ENCODE assay signal across 31 cellular contexts in the genomic region with DNA sequence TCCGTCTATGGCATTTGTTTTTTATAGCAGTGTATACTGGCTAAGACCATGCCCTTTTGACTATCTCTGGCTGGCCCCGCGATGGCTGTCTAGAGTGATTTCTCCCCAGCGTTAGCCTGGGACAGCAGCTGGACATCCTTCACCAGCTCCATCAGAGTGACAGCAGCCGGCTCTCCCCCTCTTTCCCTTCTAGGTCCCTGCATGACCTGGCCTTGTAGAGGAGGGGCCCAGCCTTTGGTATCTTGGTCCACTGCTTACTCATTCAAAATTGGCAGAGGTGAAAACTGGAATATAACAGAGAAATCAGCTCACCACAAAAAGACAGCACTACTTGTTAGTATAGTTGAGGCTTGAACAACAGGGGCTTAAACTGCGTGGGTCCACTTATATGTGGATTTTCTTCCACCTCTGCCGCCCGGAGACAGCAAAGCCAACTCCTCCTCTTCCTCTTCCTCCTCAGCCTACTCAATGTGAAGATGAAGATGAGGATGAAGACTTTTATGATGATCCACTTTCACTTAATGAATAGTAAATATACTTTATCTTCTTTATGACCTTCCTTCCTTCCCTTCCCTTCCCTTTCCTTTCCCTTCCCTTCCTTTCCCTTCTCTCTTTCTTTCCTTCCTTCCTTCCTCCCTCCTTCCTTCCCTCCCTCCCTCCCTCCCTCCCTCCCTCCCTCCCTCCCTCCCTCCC. TPM values are rescaled to one million over a fixed set of nuclear protein-coding genes. Genes with fewer than 3 reads are reported as not detected.
DNase-seq lines count a peak whose midpoint lies in the region; ATAC-seq and TF ChIP-seq lines count a peak whose summit lies in the region.
"Had no signal": no experiment of that assay in that cellular context is flagged by ENCODE, and none has a peak within 500 bp of the region (broad histone marks: within the 10 kb centered on the region; RNA-seq: fewer than 3 reads in every experiment).

No MANE protein-coding gene starts in this region.

- intact Hi-C loops in adrenal gland (cut with DNase I) = no loop called here

- no peak overlapping the region for H3K18ac ChIP-seq in mesendoderm (ENCODE audit: low read length)

- DNase-seq in A172 (ENCODE audit: low spot score) (peak; percentile 43), M059J (ENCODE audit: low read depth) (peak; percentile 26), adrenal gland (peak; percentile 35 to 86 (median 77)), fibroblast of pulmonary artery (ENCODE audit: low read depth) (peak; percentile 36), dedifferentiated amniotic fluid mesenchymal stem cell (ENCODE audit: extremely low spot score) (no peak), NCI-H510A (lab: John Stamatoyannopoulos, UW) (no peak), mesendoderm (no peak), GM23338 (ENCODE audit: low spot score) (no peak)
- DNase-seq: 8988T; activated CD4-positive, alpha-beta T cell treated with anti-CD3 and anti-CD28 coated beads, Interleukin-2, amount 50 U/mL, for 1 hour; activated CD4-positive, CD25-positive, alpha-beta regulatory T cell; activated effector memory CD4-positive, alpha-beta T cell treated with anti-CD3 and anti-CD28 coated beads, Interleukin-2, amount 50 U/mL, for 16 hours; activated naive CD8-positive, alpha-beta T cell treated with anti-CD3 and anti-CD28 coated beads, Interleukin-2, amount 10 ng/mL, durations not matched to agents 7 days and 5 days; activated T-cell treated with anti-CD3 and anti-CD28 coated beads, Interleukin-2, amount 50 U/mL, for 1 hour; AML-193; CD4-positive, CD25-positive, alpha-beta regulatory T cell; cerebellar nuclear complex; DMS79 treated with DMSO at 0.1 percent for 48 hours; GOT3; hippocampal formation; left colon; NCI-H1436; NCI-H446 treated with DMSO at 0.1 percent for 48 hours; spleen; stimulated activated CD4-positive, alpha-beta T cell treated with anti-CD3 and anti-CD28 coated beads, Interleukin-2, amount 100 ng/mL, for 24 hours; uterus had no signal

- no peaks in the 10 kb centered on the region for H3F3A ChIP-seq in GM23338 (replicated peaks; ENCODE audit: low read depth)

- 24 to 40% (median 35%) methylated on average over 8 of the region's 8 CpGs for WGBS in adrenal gland, 4 donors
- no CpG with 5 or more reads among the region's 8 CpGs for WGBS in mesendoderm (ENCODE audit: extremely low coverage, insufficient coverage, low lambda C conversion rate)

- H3K9me2 ChIP-seq in GM23338 (ENCODE audit: insufficient read depth) = no peaks in the 10 kb centered on the region

- no peaks in the 10 kb centered on the region for H3K27me3 ChIP-seq in adrenal gland
- H3K27me3 ChIP-seq in mesendoderm (ENCODE audit: insufficient read depth, low read length, poor library complexity) = no peaks in the 10 kb centered on the region
- H3K27me3 ChIP-seq in GM23338 (ENCODE audit: insufficient read depth) = no peaks in the 10 kb centered on the region
- H3K27me3 ChIP-seq: right atrium auricular region, uterus had no signal

- no peak for TF ChIP-seq POLR2A in adrenal gland (IDR thresholded peaks at IDR 0.05)

- H3K27ac ChIP-seq in adrenal gland (peak overlapping the region in 1 of 5 donors; percentile 47), mesendoderm (ENCODE audit: low read depth, low read length) (no peak overlapping the region), GM23338 (ENCODE audit: low read depth) (no peak overlapping the region)
- H3K27ac ChIP-seq: right atrium auricular region, spleen, thoracic aorta, uterus had no signal

- no peaks in the 10 kb centered on the region for H3K36me3 ChIP-seq in adrenal gland (replicated peaks in 1 of 2)
- no peaks in the 10 kb centered on the region for H3K36me3 ChIP-seq in mesendoderm (ENCODE audit: control insufficient read depth, insufficient read depth, low read length)
- H3K36me3 ChIP-seq in GM23338 (ENCODE audit: insufficient read depth) = no peaks in the 10 kb centered on the region
- H3K36me3 ChIP-seq: right atrium auricular region, spleen, thoracic aorta, uterus had no signal

- no peaks in the 10 kb centered on the region for H3K4me1 Mint-ChIP-seq in GM23338
- H3K4me1 Mint-ChIP-seq: activated naive CD8-positive, alpha-beta T cell treated with anti-CD3 and anti-CD28 coated beads, Interleukin-2, amount 10 ng/mL, durations not matched to agents 7 days and 5 days; CD4-positive, CD25-positive, alpha-beta regulatory T cell; memory B cell; neural crest cell had no signal

- no peaks in the 10 kb centered on the region for H3K9me3 ChIP-seq in adrenal gland (replicated peaks in 1 of 3)
- H3K9me3 ChIP-seq: right atrium auricular region, spleen, thoracic aorta, uterus had no signal

- H3K9me3 Mint-ChIP-seq in GM23338 = no peaks in the 10 kb centered on the region
- H3K9me3 Mint-ChIP-seq: activated naive CD8-positive, alpha-beta T cell treated with anti-CD3 and anti-CD28 coated beads, Interleukin-2, amount 10 ng/mL, durations not matched to agents 7 days and 5 days; neural crest cell; stimulated activated naive CD8-positive, alpha-beta T cell treated with anti-CD3 and anti-CD28 coated beads, Interleukin-15, Interleukin-2, amounts not matched to agents 100 ng/mL and 50 ng/mL, for 24 hours had no signal

- H3K79me1 ChIP-seq in mesendoderm (ENCODE audit: low read length) = no peaks in the 10 kb centered on the region

- H3K4me2 ChIP-seq in mesendoderm (ENCODE audit: low read length) (no peak overlapping the region), GM23338 (no peak overlapping the region)

- no peak for ATAC-seq in GM23338
- ATAC-seq: left colon had no signal

- H2BK120ac ChIP-seq in mesendoderm (ENCODE audit: low read depth, low read length) = no peak overlapping the region

- TF ChIP-seq CTCF in adrenal gland (IDR thresholded peaks at IDR 0.05) (no peak), fibroblast of pulmonary artery (IDR thresholded peaks at IDR 0.05; ENCODE audit: low read length, missing control alignments) (no peak), GM23338 (conservative IDR thresholded peaks at IDR 0.05; ENCODE audit: low read depth in 2 of 2) (no peak)

- H3K4me1 ChIP-seq in adrenal gland (replicated peaks in 1 of 2) (no peaks in the 10 kb centered on the region), mesendoderm (ENCODE audit: control insufficient read depth, low read depth, low read length) (no peaks in the 10 kb centered on the region), GM23338 (ENCODE audit: insufficient read depth) (no peaks in the 10 kb centered on the region)
- H3K4me1 ChIP-seq: right atrium auricular region, spleen, uterus had no signal

- H4K20me1 ChIP-seq in GM23338 (replicated peaks; ENCODE audit: insufficient read depth) = no peaks in the 10 kb centered on the region; the same call in 1 of the 2 replicates

- no peak overlapping the region for H3K56ac ChIP-seq in mesendoderm (ENCODE audit: low read length)

- H3K4me3 ChIP-seq in adrenal gland = no peak overlapping the region
- H3K4me3 ChIP-seq in fibroblast of pulmonary artery (replicated peaks; ENCODE audit: low read depth, low read length) = no peak overlapping the region
- no peak overlapping the region for H3K4me3 ChIP-seq in mesendoderm (ENCODE audit: low read length)
- H3K4me3 ChIP-seq in GM23338 = no peak overlapping the region
- H3K4me3 ChIP-seq: right atrium auricular region, spleen, thoracic aorta, uterus had no signal

- no peak overlapping the region for H3K27ac Mint-ChIP-seq in GM23338
- H3K27ac Mint-ChIP-seq: activated naive CD8-positive, alpha-beta T cell treated with anti-CD3 and anti-CD28 coated beads, Interleukin-2, amount 10 ng/mL, durations not matched to agents 7 days and 5 days; CD4-positive, CD25-positive, alpha-beta regulatory T cell; memory B cell; stimulated activated naive CD8-positive, alpha-beta T cell treated with anti-CD3 and anti-CD28 coated beads, Interleukin-15, Interleukin-2, amounts not matched to agents 100 ng/mL and 50 ng/mL, for 24 hours had no signal

- H3K36me3 Mint-ChIP-seq in GM23338 (ENCODE audit: low read depth) = no peaks in the 10 kb centered on the region
- H3K36me3 Mint-ChIP-seq: activated naive CD8-positive, alpha-beta T cell treated with anti-CD3 and anti-CD28 coated beads, Interleukin-2, amount 10 ng/mL, durations not matched to agents 7 days and 5 days; CD4-positive, CD25-positive, alpha-beta regulatory T cell; memory B cell had no signal

- H4K8ac ChIP-seq in mesendoderm (ENCODE audit: low read depth, low read length) = no peak overlapping the region

- no peak overlapping the region for H3K4me3 Mint-ChIP-seq in GM23338
- H3K4me3 Mint-ChIP-seq: activated naive CD8-positive, alpha-beta T cell treated with anti-CD3 and anti-CD28 coated beads, Interleukin-2, amount 10 ng/mL, durations not matched to agents 7 days and 5 days; CD4-positive, CD25-positive, alpha-beta regulatory T cell; memory B cell; neural crest cell; stimulated activated naive CD8-positive, alpha-beta T cell treated with anti-CD3 and anti-CD28 coated beads, Interleukin-15, Interleukin-2, amounts not matched to agents 100 ng/mL and 50 ng/mL, for 24 hours had no signal

- no peak overlapping the region for H3K4ac ChIP-seq in mesendoderm (ENCODE audit: low read depth, low read length)

- H3K79me2 ChIP-seq in mesendoderm (ENCODE audit: control insufficient read depth, insufficient read depth, low read length) (no peaks in the 10 kb centered on the region), GM23338 (replicated peaks; ENCODE audit: insufficient read depth) (no peaks in the 10 kb centered on the region)

- H2AK5ac ChIP-seq in mesendoderm (ENCODE audit: low read length) = no peak overlapping the region

- no peak overlapping the region for H3K23ac ChIP-seq in mesendoderm (ENCODE audit: low read length)

- H2BK5ac ChIP-seq in mesendoderm (ENCODE audit: low read length) = no peak overlapping the region

- H3K9ac ChIP-seq in mesendoderm (ENCODE audit: low read length) = no peak overlapping the region

- no peak overlapping the region for H2BK15ac ChIP-seq in mesendoderm (replicated peaks; ENCODE audit: low read depth)

- H4K5ac ChIP-seq in mesendoderm (ENCODE audit: low read length) = no peak overlapping the region

- no peak overlapping the region for H2AFZ ChIP-seq in GM23338

- H3K27me3 Mint-ChIP-seq in GM23338 (ENCODE audit: insufficient read depth, low read depth, poor library complexity) = no peaks in the 10 kb centered on the region
- H3K27me3 Mint-ChIP-seq: stimulated activated naive CD8-positive, alpha-beta T cell treated with anti-CD3 and anti-CD28 coated beads, Interleukin-15, Interleukin-2, amounts not matched to agents 100 ng/mL and 50 ng/mL, for 24 hours had no signal

TF ChIP-seq in GM23338, 12 proteins besides CTCF, POLR2A, EP300 and RAD21:
- TF ChIP-seq EZH2 (IDR thresholded peaks at IDR 0.05; ENCODE audit: low read depth, unreplicated experiment) (no peak), EZH2phosphoT487 (IDR thresholded peaks at IDR 0.05; ENCODE audit: unreplicated experiment) (no peak)

RNA-seq across cellular contexts. Expression of a gene that starts 29.4 kb away (rescaled TPM):
- total RNA-seq in A172 (2014; rRNA removed; shearing (Covaris generic)) = 32.0 and 56.6 TPM in 2 replicates
- 24.5 and 31.3 TPM in 2 replicates for total RNA-seq in M059J (2014; rRNA removed; shearing (Covaris generic))
- 10 to 100 TPM; 19.1 to 66.2 (median 24.1) TPM for total RNA-seq in adrenal gland
- polyA plus RNA-seq in adrenal gland = 10 to 100 TPM in 1 of 3 donors, 1 to 10 TPM in 2; 2.7 to 15.7 (median 2.9) TPM
- 12.6 TPM for polyA plus RNA-seq in mesendoderm (2013, experiment 1 of 2)
- 13.0 TPM for polyA plus RNA-seq in mesendoderm (2013, experiment 2 of 2)
- 36.6 and 48.8 TPM in 2 replicates for total RNA-seq in GM23338 (2014; rRNA removed; shearing (Covaris generic))
- 12.8 and 14.4 TPM in 2 replicates for polyA plus RNA-seq in GM23338 (2016; fragmentation: Nextera tagmentation; extraction: Ambion mirVana)

Comparison
In these comparisons a context has a peak if more than half of its experiments do, and no peak if none do; other contexts are left out.
1. DNase-seq: peak in A172 (single experiment), M059J (single experiment), adrenal gland (7 of 7) and fibroblast of pulmonary artery (single experiment); none in dedifferentiated amniotic fluid mesenchymal stem cell (single experiment), NCI-H510A (single experiment), mesendoderm (single experiment) and GM23338 (single experiment).